1 cellular context compared by ENCODE assay signal in the genomic region with DNA sequence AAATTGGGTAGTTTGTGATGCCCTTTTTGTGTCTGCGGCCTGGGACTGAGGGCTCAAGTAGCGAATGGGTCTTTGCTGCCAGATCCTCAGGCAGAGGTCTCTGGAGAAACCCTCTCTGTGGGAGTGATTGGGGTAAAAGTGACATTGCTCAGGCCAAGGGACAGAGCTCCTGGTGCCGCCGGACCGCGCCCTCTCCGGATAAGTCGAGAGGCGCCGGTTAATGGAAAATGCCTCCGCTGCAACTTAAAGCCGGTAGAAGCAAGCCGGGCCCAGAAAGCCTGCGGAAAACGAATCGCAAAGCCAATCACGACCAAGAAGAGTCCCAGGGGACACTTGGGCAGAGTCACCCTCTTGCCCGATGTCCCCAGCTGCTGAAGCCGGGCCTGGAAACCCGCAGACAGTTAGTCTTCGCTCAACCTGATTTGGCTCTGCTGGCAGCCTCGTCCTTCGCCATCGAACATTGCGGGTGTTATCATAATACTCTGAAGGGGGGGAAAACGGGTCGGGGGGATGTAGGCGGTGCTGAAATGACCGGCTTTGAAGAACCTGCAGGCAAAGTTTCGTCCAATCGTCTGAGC.
TF ChIP-seq lines count a peak whose summit lies in the region.

No MANE protein-coding gene starts in this region.

TF ChIP-seq in H1, 55 proteins besides CTCF, POLR2A, EP300 and RAD21:
- TF ChIP-seq RNF2 (IDR thresholded peaks at IDR 0.05; ENCODE audit: borderline replicate concordance, low read depth, low read length, missing control alignments, poor library complexity, severe bottlenecking): peak; percentile 61
- no peak for TF ChIP-seq SIX5 (IDR thresholded peaks at IDR 0.05; ENCODE audit: low read depth, low read length)
- peak; percentile 71; the same call in 1 of the 2 replicates for TF ChIP-seq CBX8 (IDR thresholded peaks at IDR 0.05; ENCODE audit: borderline replicate concordance, low read depth, low read length)
